12 cellular contexts compared by ENCODE assay signal in the genomic region with DNA sequence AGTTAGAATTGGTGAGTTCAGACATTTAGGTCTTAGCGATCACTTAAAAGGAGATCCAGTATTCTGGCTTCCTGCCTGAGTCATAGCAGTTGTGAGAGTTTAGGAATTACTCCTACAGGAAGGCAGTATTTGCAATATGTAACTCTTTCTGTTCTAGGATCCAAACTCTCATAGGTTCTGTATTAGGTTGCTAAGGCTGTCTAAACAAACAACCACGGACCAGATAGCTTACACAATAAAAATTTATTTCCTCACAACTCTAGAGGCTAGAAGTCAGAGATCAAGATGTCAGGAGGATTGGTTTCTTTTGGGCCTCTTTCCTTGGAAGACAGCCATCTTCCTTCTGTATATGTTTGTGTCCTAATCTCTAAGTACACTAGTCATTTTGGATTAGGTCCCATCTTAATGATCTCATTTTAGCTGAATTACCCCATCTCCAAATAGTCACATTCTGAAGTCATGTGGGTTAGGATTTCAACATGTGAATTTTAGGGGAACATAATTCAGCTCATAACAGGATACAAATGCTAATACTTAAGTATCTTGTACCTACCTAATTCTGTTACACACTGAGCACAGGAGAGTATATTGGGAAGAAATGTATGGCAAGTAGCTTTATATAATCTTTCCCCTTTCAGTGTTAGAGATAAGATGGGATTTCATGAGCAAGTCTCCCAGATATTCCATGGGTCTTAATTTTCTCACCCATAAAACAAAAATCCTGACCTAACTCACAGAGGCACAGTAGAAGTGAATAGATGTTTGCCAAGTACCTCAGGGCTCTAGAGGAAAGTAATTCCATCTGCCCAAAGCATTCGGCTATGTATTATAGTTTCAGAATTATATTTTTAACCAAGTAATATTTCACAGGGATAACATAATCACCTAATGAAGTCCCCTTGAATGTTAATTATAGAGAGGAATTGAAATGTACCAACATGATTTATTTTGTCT.
DNase-seq lines count a peak whose midpoint lies in the region; ATAC-seq and TF ChIP-seq lines count a peak whose summit lies in the region.
"Had no signal": no experiment of that assay in that cellular context is flagged by ENCODE, and none has a peak within 500 bp of the region (broad histone marks: within the 10 kb centered on the region; RNA-seq: fewer than 3 reads in every experiment).

No MANE protein-coding gene starts in this region.

- DNase-seq in BJ (ENCODE audit: low read depth) (peak; percentile 98), PC-9 (peak in 1 of 2 experiments; percentile 58), fibroblast of lung (ENCODE audit: low read depth in 2 of 2) (peak; percentile 95 to 100), psoas muscle (no peak), NOMO-1 treated with DMSO at 0.1 percent for 48 hours (lab: John Stamatoyannopoulos, UW; ENCODE audit: unreplicated experiment) (no peak)
- DNase-seq in activated CD8-positive, alpha-beta memory T cell treated with anti-CD3 and anti-CD28 coated beads, Interleukin-2, amount 50 U/mL, for 48 hours, result no peak
- no peak for DNase-seq in activated effector memory CD4-positive, alpha-beta T cell treated with Interleukin-2 at 50 U/mL for 16 hours
- DNase-seq: activated CD8-positive, alpha-beta memory T cell treated with anti-CD3 and anti-CD28 coated beads, Interleukin-2, amount 10 ng/mL, durations not matched to agents 7 days and 5 days; DMS153; effector CD8-positive, alpha-beta T cell; natural killer cell had no signal

- no peaks in the 10 kb centered on the region for H3F3A ChIP-seq in PC-9 (ENCODE audit: insufficient read depth, low read depth)

- H4K20me1 ChIP-seq in PC-9 (ENCODE audit: insufficient read depth) (no peaks in the 10 kb centered on the region), fibroblast of lung (ENCODE audit: control insufficient read depth, extremely low read depth, insufficient read depth, low read length) (no peaks in the 10 kb centered on the region)

- H3K27me3 ChIP-seq in BJ (ENCODE audit: control insufficient read depth, insufficient read depth, low read length) (no peaks in the 10 kb centered on the region), PC-9 (ENCODE audit: insufficient read depth, low read depth) (no peaks in the 10 kb centered on the region), fibroblast of lung (ENCODE audit: control insufficient read depth, insufficient read depth, low read length) (no peaks in the 10 kb centered on the region), psoas muscle (ENCODE audit: insufficient read depth in 3 of 3, low read length in 2 of 3) (no peaks in the 10 kb centered on the region)

- H3K36me3 ChIP-seq in BJ (ENCODE audit: control insufficient read depth, insufficient read depth, low read length), result no peaks in the 10 kb centered on the region
- no peaks in the 10 kb centered on the region for H3K36me3 ChIP-seq in PC-9 (ENCODE audit: low read depth)
- H3K36me3 ChIP-seq in fibroblast of lung (ENCODE audit: control insufficient read depth, insufficient read depth, low read length), result no peaks in the 10 kb centered on the region
- no peaks in the 10 kb centered on the region for H3K36me3 ChIP-seq in psoas muscle (ENCODE audit: insufficient read depth in 1 of 2, low read depth in 1 of 2)

- no peak overlapping the region for H3K4me2 ChIP-seq in PC-9
- peak overlapping the region; percentile 42 for H3K4me2 ChIP-seq in fibroblast of lung (ENCODE audit: extremely low read depth, insufficient read depth, low read length)

- no peak overlapping the region for H3K27ac ChIP-seq in PC-9
- H3K27ac ChIP-seq in fibroblast of lung (ENCODE audit: insufficient read depth, low read length), result peak overlapping the region; percentile 89
- peak overlapping the region; percentile 39 for H3K27ac ChIP-seq in psoas muscle

- H3K9me3 ChIP-seq in PC-9 (ENCODE audit: insufficient read depth, low read depth) (no peaks in the 10 kb centered on the region), fibroblast of lung (ENCODE audit: control insufficient read depth, insufficient read depth, low read depth, low read length) (no peaks in the 10 kb centered on the region), psoas muscle (peaks cover 5% of the 10 kb centered on the region)

- POLR2A ChIA-PET in BJ (lab: Charles Lee) (interaction anchor here (0.5 kb wide), 1 partner anchor 1133 kb away, joined by 3 read pairs; no protein-coding TSS in a partner anchor), PC-9 (lab: Charles Lee; ENCODE audit: unreplicated experiment) (no interaction called here)

- ATAC-seq in psoas muscle (peak; percentile 44 to 86 (median 70)), GM18867 (IDR thresholded peaks at IDR 0.05; ENCODE audit: unreplicated experiment) (no peak)
- ATAC-seq: activated CD8-positive, alpha-beta memory T cell treated with anti-CD3 and anti-CD28 coated beads, Interleukin-2, amount 10 ng/mL, durations not matched to agents 7 days and 5 days; natural killer cell had no signal

- no TSS peak for BruUV-seq in PC-9 (replicated peaks; lab: Mats Ljungman, UMichigan)

- H3K9ac ChIP-seq in fibroblast of lung (ENCODE audit: insufficient read depth, low read length), result peak overlapping the region; percentile 4

- no peak for TF ChIP-seq CTCF in BJ (IDR thresholded peaks at IDR 0.05; ENCODE audit: insufficient read depth, low read depth, low read length)
- no peak for TF ChIP-seq CTCF in PC-9 (conservative IDR thresholded peaks at IDR 0.05)
- TF ChIP-seq CTCF in fibroblast of lung (conservative IDR thresholded peaks at IDR 0.05 in 1 of 2, IDR thresholded peaks at IDR 0.05 in 1 of 2; ENCODE audit: low read depth in 1 of 2, low read length in 2 of 2), result no peak
- TF ChIP-seq CTCF in psoas muscle (IDR thresholded peaks at IDR 0.05), result no peak

- H2AFZ ChIP-seq in PC-9 (peak overlapping the region; percentile 57; the same call in 1 of the 2 replicates), fibroblast of lung (ENCODE audit: low read length) (no peak overlapping the region)

- H3K4me3 ChIP-seq in BJ (ENCODE audit: low read depth, low read length) (no peak overlapping the region), PC-9 (no peak overlapping the region), fibroblast of lung (replicated peaks in 1 of 4; ENCODE audit: control extremely low read depth in 1 of 4, insufficient read depth in 1 of 4, low read depth in 3 of 4, low read length in 4 of 4) (no peak overlapping the region), psoas muscle (no peak overlapping the region)

- H3K9me2 ChIP-seq in PC-9 (ENCODE audit: insufficient read depth), result no peaks in the 10 kb centered on the region; the same call in 1 of the 2 replicates

- intact Hi-C loops in PC-9 (cut with micrococcal nuclease; ENCODE audit: unreplicated experiment) (no loop called here), psoas muscle (cut with DNase I) (no loop called here)

- WGBS in psoas muscle, 3 donors, result 25 to 30% (median 30%) methylated on average over 3 of the region's 3 CpGs

- CTCF ChIA-PET in BJ (lab: Yijun Ruan, JAX), result no interaction called here
- CTCF ChIA-PET in PC-9 (lab: Charles Lee), result no interaction called here

- H3K79me2 ChIP-seq in PC-9 (ENCODE audit: low read depth) (no peaks in the 10 kb centered on the region), fibroblast of lung (ENCODE audit: control insufficient read depth, insufficient read depth, low read length) (no peaks in the 10 kb centered on the region)

- no peaks in the 10 kb centered on the region for H3K4me1 ChIP-seq in PC-9 (replicated peaks; ENCODE audit: insufficient read depth)
- no peaks in the 10 kb centered on the region for H3K4me1 ChIP-seq in fibroblast of lung (ENCODE audit: control insufficient read depth, extremely low read depth, insufficient read depth, low read length)
- no peaks in the 10 kb centered on the region for H3K4me1 ChIP-seq in psoas muscle

Comparison
In these comparisons a context has a peak if more than half of its experiments do, and no peak if none do; other contexts are left out.
1. DNase-seq: peak in BJ (single experiment) and fibroblast of lung (2 of 2); none in psoas muscle (0 of 2), NOMO-1 treated with DMSO at 0.1 percent for 48 hours (single experiment), activated CD8-positive, alpha-beta memory T cell treated with anti-CD3 and anti-CD28 coated beads, Interleukin-2, amount 50 U/mL, for 48 hours (single experiment) and activated effector memory CD4-positive, alpha-beta T cell treated with Interleukin-2 at 50 U/mL for 16 hours (single experiment).